2 cellular contexts compared by ENCODE assay signal in the genomic region with DNA sequence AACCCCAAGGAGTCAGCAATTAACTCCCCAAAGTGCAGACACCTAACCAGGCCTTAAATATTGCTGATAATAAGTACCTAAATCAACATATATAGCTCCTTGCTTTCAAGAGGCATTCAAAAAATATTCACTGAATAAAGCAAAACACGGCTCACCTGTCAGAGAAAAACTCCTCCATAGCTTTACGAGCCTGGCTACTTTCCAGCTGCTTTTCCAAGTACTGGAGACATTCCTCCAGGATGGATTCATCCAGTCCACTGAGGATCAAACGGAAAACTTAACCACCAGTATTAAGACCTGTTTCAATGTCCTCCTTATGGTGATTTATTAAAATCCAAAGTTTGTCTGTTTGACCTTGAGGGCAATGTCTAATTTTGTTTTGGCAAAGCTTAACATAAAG.
TF ChIP-seq lines count a peak whose summit lies in the region.

No MANE protein-coding gene starts in this region.

TF ChIP-seq in GM12878, 131 proteins besides CTCF, POLR2A, EP300 and RAD21:
- TF ChIP-seq MTA2 (IDR thresholded peaks at IDR 0.05; ENCODE audit: low read depth), result no peak
- TF ChIP-seq EGR1 (IDR thresholded peaks at IDR 0.05; ENCODE audit: borderline replicate concordance in 1 of 2, low read depth in 2 of 2, low read length in 2 of 2), result no peak
- TF ChIP-seq, protein P1, sequence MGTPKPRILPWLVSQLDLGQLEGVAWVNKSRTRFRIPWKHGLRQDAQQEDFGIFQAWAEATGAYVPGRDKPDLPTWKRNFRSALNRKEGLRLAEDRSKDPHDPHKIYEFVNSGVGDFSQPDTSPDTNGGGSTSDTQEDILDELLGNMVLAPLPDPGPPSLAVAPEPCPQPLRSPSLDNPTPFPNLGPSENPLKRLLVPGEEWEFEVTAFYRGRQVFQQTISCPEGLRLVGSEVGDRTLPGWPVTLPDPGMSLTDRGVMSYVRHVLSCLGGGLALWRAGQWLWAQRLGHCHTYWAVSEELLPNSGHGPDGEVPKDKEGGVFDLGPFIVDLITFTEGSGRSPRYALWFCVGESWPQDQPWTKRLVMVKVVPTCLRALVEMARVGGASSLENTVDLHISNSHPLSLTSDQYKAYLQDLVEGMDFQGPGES (IDR thresholded peaks at IDR 0.05), result no peak
- TF ChIP-seq KDM1A (IDR thresholded peaks at IDR 0.05; ENCODE audit: borderline replicate concordance), result no peak
- TF ChIP-seq CHD4 (IDR thresholded peaks at IDR 0.05), result no peak
- no peak for TF ChIP-seq CHD1 (IDR thresholded peaks at IDR 0.05; ENCODE audit: low read depth, low read length)
TF ChIP-seq in GM12878: peak in this region for 0.

TF ChIP-seq in WTC11, 78 proteins besides CTCF, POLR2A, EP300 and RAD21:
- TF ChIP-seq, protein P2, sequence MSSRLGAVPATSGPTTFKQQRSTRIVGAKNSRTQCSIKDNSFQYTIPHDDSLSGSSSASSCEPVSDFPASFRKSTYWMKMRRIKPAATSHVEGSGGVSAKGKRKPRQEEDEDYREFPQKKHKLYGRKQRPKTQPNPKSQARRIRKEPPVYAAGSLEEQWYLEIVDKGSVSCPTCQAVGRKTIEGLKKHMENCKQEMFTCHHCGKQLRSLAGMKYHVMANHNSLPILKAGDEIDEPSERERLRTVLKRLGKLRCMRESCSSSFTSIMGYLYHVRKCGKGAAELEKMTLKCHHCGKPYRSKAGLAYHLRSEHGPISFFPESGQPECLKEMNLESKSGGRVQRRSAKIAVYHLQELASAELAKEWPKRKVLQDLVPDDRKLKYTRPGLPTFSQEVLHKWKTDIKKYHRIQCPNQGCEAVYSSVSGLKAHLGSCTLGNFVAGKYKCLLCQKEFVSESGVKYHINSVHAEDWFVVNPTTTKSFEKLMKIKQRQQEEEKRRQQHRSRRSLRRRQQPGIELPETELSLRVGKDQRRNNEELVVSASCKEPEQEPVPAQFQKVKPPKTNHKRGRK (CRISPR knock-in tag; IDR thresholded peaks at IDR 0.05; ENCODE audit: borderline replicate concordance), result no peak
- TF ChIP-seq, protein P3, sequence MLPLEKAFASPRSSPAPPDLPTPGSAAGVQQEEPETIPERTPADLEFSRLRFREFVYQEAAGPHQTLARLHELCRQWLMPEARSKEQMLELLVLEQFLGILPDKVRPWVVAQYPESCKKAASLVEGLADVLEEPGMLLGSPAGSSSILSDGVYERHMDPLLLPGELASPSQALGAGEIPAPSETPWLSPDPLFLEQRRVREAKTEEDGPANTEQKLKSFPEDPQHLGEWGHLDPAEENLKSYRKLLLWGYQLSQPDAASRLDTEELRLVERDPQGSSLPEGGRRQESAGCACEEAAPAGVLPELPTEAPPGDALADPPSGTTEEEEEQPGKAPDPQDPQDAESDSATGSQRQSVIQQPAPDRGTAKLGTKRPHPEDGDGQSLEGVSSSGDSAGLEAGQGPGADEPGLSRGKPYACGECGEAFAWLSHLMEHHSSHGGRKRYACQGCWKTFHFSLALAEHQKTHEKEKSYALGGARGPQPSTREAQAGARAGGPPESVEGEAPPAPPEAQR (CRISPR knock-in tag; IDR thresholded peaks at IDR 0.05), result no peak
